1 cellular context compared by ENCODE assay signal in the genomic region with DNA sequence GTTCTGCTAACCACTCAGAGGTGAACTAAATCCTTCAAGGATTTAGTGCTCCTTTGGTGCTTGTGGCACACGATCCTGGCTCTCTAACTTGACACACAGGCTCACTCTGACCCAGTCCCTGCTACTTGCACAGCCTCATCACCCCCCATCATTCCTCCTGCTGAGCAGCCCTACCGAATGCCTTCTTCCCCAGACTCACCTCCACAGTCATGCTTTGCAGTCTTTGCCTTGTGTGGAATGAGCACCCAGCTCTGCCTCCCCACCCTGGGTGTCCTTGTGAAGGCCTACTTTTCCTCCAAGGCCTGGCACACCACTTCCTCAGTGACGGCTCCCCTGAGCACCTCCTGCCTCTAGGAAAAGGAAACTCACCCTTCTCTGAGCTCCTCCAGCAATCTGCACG.
TF ChIP-seq lines count a peak whose summit lies in the region.

No MANE protein-coding gene starts in this region.

TF ChIP-seq in H1, 55 proteins besides CTCF, POLR2A, EP300 and RAD21:
- TF ChIP-seq ZNF274 (IDR thresholded peaks at IDR 0.05; ENCODE audit: borderline replicate concordance, extremely low read depth, low read length): no peak
- no peak for TF ChIP-seq POLR2AphosphoS5 (IDR thresholded peaks at IDR 0.05; ENCODE audit: low read depth, low read length)
- no peak for TF ChIP-seq CHD1 (IDR thresholded peaks at IDR 0.05; ENCODE audit: low read depth, low read length)
